In genomic region chr3:56868706-56869105, GRCh38 we compare ENCODE assay signal across 22 cellular contexts.
DNase-seq lines count a peak whose midpoint lies in the region; ATAC-seq, FAIRE-seq and TF ChIP-seq lines count a peak whose summit lies in the region.
"Had no signal": no experiment of that assay in that cellular context is flagged by ENCODE, and none has a peak within 500 bp of the region (broad histone marks: within the 10 kb centered on the region; RNA-seq: fewer than 3 reads in every experiment).

No MANE protein-coding gene starts in this region.

- H3K36me3 Mint-ChIP-seq in activated CD4-positive, alpha-beta T cell treated with anti-CD3 and anti-CD28 coated beads for 36 hours (ENCODE audit: low read depth), result peaks cover 7% of the 10 kb centered on the region
- H3K36me3 Mint-ChIP-seq in nephron (ENCODE audit: low read depth), result no peaks in the 10 kb centered on the region

- no peaks in the 10 kb centered on the region for H3K27me3 Mint-ChIP-seq in activated CD4-positive, alpha-beta T cell treated with anti-CD3 and anti-CD28 coated beads for 36 hours
- no peaks in the 10 kb centered on the region for H3K27me3 Mint-ChIP-seq in nephron (ENCODE audit: low read depth)

- H3K36me3 ChIP-seq in psoas muscle (ENCODE audit: insufficient read depth in 1 of 2, low read depth in 1 of 2), result no peaks in the 10 kb centered on the region

- no peaks in the 10 kb centered on the region for H3K27me3 ChIP-seq in psoas muscle (ENCODE audit: insufficient read depth in 3 of 3, low read length in 2 of 3)

- H3K4me3 ChIP-seq in psoas muscle, result no peak overlapping the region
- H3K4me3 ChIP-seq: GM12878 had no signal

- no peak for DNase-seq in activated CD4-positive, alpha-beta T cell treated with anti-CD3 and anti-CD28 coated beads for 36 hours
- DNase-seq in activated CD4-positive, alpha-beta T cell treated with anti-CD3 and anti-CD28 coated beads, Interleukin-2, amount 50 U/mL, for 48 hours, result no peak
- no peak for DNase-seq in CD1c-positive myeloid dendritic cell (ENCODE audit: extremely low spot score)
- no peak for DNase-seq in LoVo (ENCODE audit: low spot score)
- DNase-seq in psoas muscle, result no peak
- DNase-seq: 8988T, DND-41, GDM1, HCEC 1CT, KBM-7, NCI-H1048, NCI-H1436 treated with DMSO at 0.1 percent for 48 hours, NCI-H2029 treated with DMSO at 0.1 percent for 48 hours, NCI-H2171 treated with DMSO at 0.1 percent for 48 hours, NCI-H446 treated with DMSO at 0.1 percent for 48 hours, NCI-H748 treated with DMSO at 0.1 percent for 48 hours had no signal

- WGBS in psoas muscle, 3 donors, result 81 to 86% (median 83%) methylated on average over 5 of the region's 5 CpGs

- POLR2A ChIA-PET in activated CD4-positive, alpha-beta T cell treated with anti-CD3 and anti-CD28 coated beads for 36 hours (lab: Charles Lee), result interaction anchor here (0.6 to 1.0 kb wide), 4 partner anchors 8 to 68 kb away, joined by 3 read pairs; no protein-coding TSS in a partner anchor

- CTCF ChIA-PET in activated CD4-positive, alpha-beta T cell treated with anti-CD3 and anti-CD28 coated beads for 36 hours (lab: Charles Lee), result interaction anchor here (0.6 to 2.5 kb wide), 7 partner anchors 9 to 113 kb away, joined by 3 to 12 read pairs (median 3); no protein-coding TSS in a partner anchor

- FAIRE-seq in G401.6 (lab: Jason Lieb, UNC), result peak; percentile 15
- FAIRE-seq: GM12878 had no signal

- peak overlapping the region; percentile 81 for H3K27ac Mint-ChIP-seq in activated CD4-positive, alpha-beta T cell treated with anti-CD3 and anti-CD28 coated beads for 36 hours
- peak overlapping the region; percentile 12 to 84 (median 40) for H3K27ac Mint-ChIP-seq in nephron

- H3K4me1 ChIP-seq in psoas muscle, result no peaks in the 10 kb centered on the region

- TF ChIP-seq CTCF in nephron (IDR thresholded peaks at IDR 0.05; ENCODE audit: unreplicated experiment in 3 of 3) (no peak), psoas muscle (IDR thresholded peaks at IDR 0.05) (no peak)

- H3K27ac ChIP-seq in psoas muscle, result no peak overlapping the region

- ATAC-seq in activated CD4-positive, alpha-beta T cell treated with anti-CD3 and anti-CD28 coated beads for 36 hours, result no peak
- ATAC-seq in SK-N-SH treated with all-trans-retinoic acid at 6 μM for 48 hours (peak; percentile 91), psoas muscle (no peak)
- ATAC-seq: Panc1, Right ventricle myocardium inferior had no signal

- H3K4me3 Mint-ChIP-seq in activated CD4-positive, alpha-beta T cell treated with anti-CD3 and anti-CD28 coated beads for 36 hours, result peak overlapping the region; percentile 52
- H3K4me3 Mint-ChIP-seq in nephron, result no peak overlapping the region

- H3K4me1 Mint-ChIP-seq in activated CD4-positive, alpha-beta T cell treated with anti-CD3 and anti-CD28 coated beads for 36 hours, result peaks cover 72% of the 10 kb centered on the region
- H3K4me1 Mint-ChIP-seq in nephron, result peaks cover 23% of the 10 kb centered on the region

- no peaks in the 10 kb centered on the region for H3K9me3 ChIP-seq in psoas muscle

- intact Hi-C loops in activated CD4-positive, alpha-beta T cell treated with anti-CD3 and anti-CD28 coated beads for 36 hours (cut with DNase I, micrococcal nuclease), result loop anchor here in 1 of 2 experiments (1.0 kb wide), 1 partner anchor 10 kb away; no protein-coding TSS in a partner anchor
- intact Hi-C loops in psoas muscle (cut with DNase I), result no loop called here

- no peaks in the 10 kb centered on the region for H3K9me3 Mint-ChIP-seq in activated CD4-positive, alpha-beta T cell treated with anti-CD3 and anti-CD28 coated beads for 36 hours (ENCODE audit: low read depth)
- H3K9me3 Mint-ChIP-seq in nephron, result no peaks in the 10 kb centered on the region

TF ChIP-seq in SK-N-SH treated with all-trans-retinoic acid at 6 μM for 48 hours, 23 proteins besides CTCF, POLR2A, EP300 and RAD21:
- TF ChIP-seq ZNF70 (CRISPR knock-in tag; IDR thresholded peaks at IDR 0.05) (no peak), ISL1 (CRISPR knock-in tag; IDR thresholded peaks at IDR 0.05) (peak; percentile 91), PATZ1 (CRISPR knock-in tag; IDR thresholded peaks at IDR 0.05; ENCODE audit: borderline replicate concordance) (peak; percentile 62; the same call in 1 of the 2 replicates)
